Comparison of ENCODE assay signal across 13 cellular contexts in genomic region chr2:240467659-240468299, GRCh38. TPM values are rescaled to one million over a fixed set of nuclear protein-coding genes. Genes with fewer than 3 reads are reported as not detected.
DNase-seq lines count a peak whose midpoint lies in the region; ATAC-seq, FAIRE-seq and TF ChIP-seq lines count a peak whose summit lies in the region.
"Had no signal": no experiment of that assay in that cellular context is flagged by ENCODE, and none has a peak within 500 bp of the region (broad histone marks: within the 10 kb centered on the region; RNA-seq: fewer than 3 reads in every experiment).

No MANE protein-coding gene starts in this region.

- H2AFZ ChIP-seq in GM23338: no peak overlapping the region
- no peak overlapping the region for H2AFZ ChIP-seq in H1 (ENCODE audit: low read length)

- H3K56ac ChIP-seq in H1 (replicated peaks; ENCODE audit: insufficient read length, low read depth, low read length): no peak overlapping the region

- H4K91ac ChIP-seq in H1 (replicated peaks; ENCODE audit: insufficient read length, low read length): no peak overlapping the region

- no peak overlapping the region for H3K4ac ChIP-seq in H1 (replicated peaks; ENCODE audit: insufficient read length, low read depth, low read length)

- no peak overlapping the region for H2BK12ac ChIP-seq in H1 (ENCODE audit: low read depth, low read length)

- no peak overlapping the region for H3K27ac Mint-ChIP-seq in GM23338
- no peak overlapping the region for H3K27ac Mint-ChIP-seq in activated T-helper 2 cell treated with anti-CD3 and anti-CD28 coated beads, Interferon-gamma antibody, Interleukin-2, Interleukin-4, amounts not matched to agents 10 μg/mL and 5 μg/mL and 100 μg/mL, durations not matched to agents 14 hours and 24 hours and 36 hours
- no peak overlapping the region for H3K27ac Mint-ChIP-seq in activated T-cell treated with anti-CD3 and anti-CD28 coated beads, Interleukin-2, amount 50 U/mL, for 24 hours
- H3K27ac Mint-ChIP-seq: activated naive CD4-positive, alpha-beta T cell treated with anti-CD3 and anti-CD28 coated beads, Interleukin-2, amount 50 U/mL, for 72 hours had no signal

- peak; percentile 45 to 50 for TF ChIP-seq RAD21 in H1 (IDR thresholded peaks at IDR 0.05 in 1 of 2, conservative IDR thresholded peaks at IDR 0.05 in 1 of 2; ENCODE audit: low read depth in 2 of 2, low read length in 2 of 2)

- no peak overlapping the region for H3K18ac ChIP-seq in H1 (ENCODE audit: extremely low read depth, low read length)

- H3K23ac ChIP-seq in H1 (ENCODE audit: insufficient read length): no peak overlapping the region

- peaks cover 3% of the 10 kb centered on the region; the same call in 1 of the 3 replicates for H3K4me1 Mint-ChIP-seq in GM23338
- H3K4me1 Mint-ChIP-seq in activated T-helper 2 cell treated with anti-CD3 and anti-CD28 coated beads, Interferon-gamma antibody, Interleukin-2, Interleukin-4, amounts not matched to agents 10 μg/mL and 5 μg/mL and 100 μg/mL, durations not matched to agents 14 hours and 24 hours and 36 hours (ENCODE audit: low read depth): no peaks in the 10 kb centered on the region
- H3K4me1 Mint-ChIP-seq in activated T-cell treated with anti-CD3 and anti-CD28 coated beads, Interleukin-2, amount 50 U/mL, for 24 hours (ENCODE audit: low read depth): no peaks in the 10 kb centered on the region

- H2BK20ac ChIP-seq in H1 (ENCODE audit: low read length): no peak overlapping the region

- no peak overlapping the region for H2AK5ac ChIP-seq in H1 (ENCODE audit: low read depth, low read length)

- FAIRE-seq in H1 (lab: Jason Lieb, UNC): no peak
- FAIRE-seq: GM12878 had no signal

- H4K20me1 ChIP-seq in BLaER1 (peaks cover 57% of the 10 kb centered on the region), GM23338 (replicated peaks; ENCODE audit: insufficient read depth) (no peaks in the 10 kb centered on the region), H1 (replicated peaks in 1 of 2; ENCODE audit: control insufficient read depth in 1 of 2, insufficient read depth in 2 of 2, low read length in 2 of 2) (peaks cover 0 to 11% of the 10 kb centered on the region in 2 experiments)

- no peak overlapping the region for H4K5ac ChIP-seq in H1 (ENCODE audit: insufficient read length, low read depth, low read length)

- no peaks in the 10 kb centered on the region for H3F3A ChIP-seq in GM23338 (replicated peaks; ENCODE audit: low read depth)

- H3K4me3 ChIP-seq in BLaER1 (no peak overlapping the region), GM23338 (no peak overlapping the region), H1 (ENCODE audit: extremely low read depth in 1 of 4, insufficient read depth in 2 of 4, low read depth in 3 of 4, low read length in 4 of 4) (no peak overlapping the region)
- H3K4me3 ChIP-seq: GM12878 had no signal

- H3K9me3 ChIP-seq in BLaER1: peaks cover 14% of the 10 kb centered on the region
- no peaks in the 10 kb centered on the region for H3K9me3 ChIP-seq in H1 (ENCODE audit: insufficient read depth in 2 of 2, low read depth in 1 of 2, low read length in 1 of 2)

- H3K9me2 ChIP-seq in GM23338 (ENCODE audit: insufficient read depth): no peaks in the 10 kb centered on the region

- 95% methylated on average over 18 of the region's 22 CpGs; no CpG with 5 or more reads in 1 of the 2 experiments for WGBS in H1 (ENCODE audit: extremely low coverage in 1 of 2, insufficient coverage in 1 of 2, insufficient read length in 1 of 2, insufficient replicate concordance in 2 of 2, low coverage in 1 of 2, low lambda C conversion rate in 2 of 2, missing lambda C conversion rate in 1 of 2), 2 experiments

- H3K36me3 ChIP-seq in BLaER1: peaks cover 41% of the 10 kb centered on the region
- no peaks in the 10 kb centered on the region for H3K36me3 ChIP-seq in GM23338 (ENCODE audit: insufficient read depth)
- H3K36me3 ChIP-seq in H1 (ENCODE audit: control insufficient read depth in 2 of 4, insufficient read depth in 4 of 4, low read length in 3 of 4): peaks cover 0 to 13% (median 2%) of the 10 kb centered on the region in 4 experiments; a peak in 5 of 8 replicates

- no peak overlapping the region; the same call in 1 of the 2 replicates for H4K8ac ChIP-seq in H1 (ENCODE audit: extremely low read depth, insufficient read depth, low read length)

- no peak for TF ChIP-seq EP300 in H1 (IDR thresholded peaks at IDR 0.05; ENCODE audit: borderline replicate concordance in 1 of 2, low read depth in 2 of 2, low read length in 2 of 2)

- H3K79me2 ChIP-seq in GM23338 (replicated peaks; ENCODE audit: insufficient read depth): no peaks in the 10 kb centered on the region
- no peaks in the 10 kb centered on the region for H3K79me2 ChIP-seq in H1 (ENCODE audit: control insufficient read depth in 1 of 2, insufficient read depth in 2 of 2, low read length in 2 of 2)

- CTCF ChIA-PET in H1 (lab: Charles Lee; ENCODE audit: partially characterized antibody): interaction anchor here (1.0 to 2.1 kb wide), 3 partner anchors 9 to 12 kb away, joined by 3 to 6 read pairs (median 3); no protein-coding TSS in a partner anchor

- TF ChIP-seq CTCF in GM23338 (conservative IDR thresholded peaks at IDR 0.05; ENCODE audit: low read depth in 2 of 2): peak; percentile 30 to 58; a peak in 3 of 4 replicates
- peak in 1 of 3 experiments; percentile 44; a peak in 1 of 4 replicates for TF ChIP-seq CTCF in H1 (IDR thresholded peaks at IDR 0.05; ENCODE audit: control extremely low read depth in 1 of 3, insufficient read depth in 1 of 3, low read depth in 1 of 3, low read length in 3 of 3)
- no peak for TF ChIP-seq CTCF in omental fat pad (IDR thresholded peaks at IDR 0.05)

- peaks cover 72% of the 10 kb centered on the region for H3K4me1 ChIP-seq in BLaER1
- H3K4me1 ChIP-seq in GM23338 (ENCODE audit: insufficient read depth): no peaks in the 10 kb centered on the region
- no peaks in the 10 kb centered on the region for H3K4me1 ChIP-seq in H1 (replicated peaks in 1 of 4; ENCODE audit: control insufficient read depth in 3 of 4, insufficient read depth in 4 of 4, low read length in 3 of 4)

- no peak for TF ChIP-seq POLR2A in H1 (IDR thresholded peaks at IDR 0.05; ENCODE audit: control extremely low read depth in 1 of 2, low read depth in 2 of 2, low read length in 2 of 2)

- H3K27me3 ChIP-seq in BLaER1 (no peaks in the 10 kb centered on the region), GM23338 (ENCODE audit: insufficient read depth) (0 out of 2 replicates have a peak, but pooled peaks cover 8% of the 10 kb centered on the region), H1 (replicated peaks in 1 of 4; ENCODE audit: control insufficient read depth in 3 of 4, extremely low read depth in 1 of 4, insufficient read depth in 3 of 4, low read length in 3 of 4) (peaks cover 0 to 5% (median 3%) of the 10 kb centered on the region in 4 experiments; a peak in 3 of 7 replicates)

- no peak overlapping the region for H2BK120ac ChIP-seq in H1 (replicated peaks; ENCODE audit: low read depth, low read length)

- peak; percentile 27 for ATAC-seq in GM23338
- ATAC-seq in omental fat pad (ENCODE audit: low FRiP score): no peak
- ATAC-seq in HG02623 (IDR thresholded peaks at IDR 0.05; ENCODE audit: unreplicated experiment): no peak
- ATAC-seq: activated naive CD4-positive, alpha-beta T cell treated with anti-CD3 and anti-CD28 coated beads, Interleukin-2, amount 50 U/mL, for 72 hours; GM12878 had no signal

- no peak overlapping the region for H3K14ac ChIP-seq in H1 (ENCODE audit: insufficient read length)

- H2BK15ac ChIP-seq in H1 (ENCODE audit: low read length): no peak overlapping the region

- no peak overlapping the region; the same call in 1 of the 2 replicates for H2BK5ac ChIP-seq in H1 (ENCODE audit: low read depth, low read length)

- no peak overlapping the region for H3K4me3 Mint-ChIP-seq in GM23338
- H3K4me3 Mint-ChIP-seq in activated T-helper 2 cell treated with anti-CD3 and anti-CD28 coated beads, Interferon-gamma antibody, Interleukin-2, Interleukin-4, amounts not matched to agents 10 μg/mL and 5 μg/mL and 100 μg/mL, durations not matched to agents 14 hours and 24 hours and 36 hours (ENCODE audit: low read depth): no peak overlapping the region
- no peak overlapping the region for H3K4me3 Mint-ChIP-seq in activated T-cell treated with anti-CD3 and anti-CD28 coated beads, Interleukin-2, amount 50 U/mL, for 24 hours

- peaks cover 3% of the 10 kb centered on the region; the same call in 1 of the 3 replicates for H3K36me3 Mint-ChIP-seq in GM23338 (ENCODE audit: low read depth)
- no peaks in the 10 kb centered on the region for H3K36me3 Mint-ChIP-seq in activated T-helper 2 cell treated with anti-CD3 and anti-CD28 coated beads, Interferon-gamma antibody, Interleukin-2, Interleukin-4, amounts not matched to agents 10 μg/mL and 5 μg/mL and 100 μg/mL, durations not matched to agents 14 hours and 24 hours and 36 hours (ENCODE audit: low read depth)
- peaks cover 6% of the 10 kb centered on the region for H3K36me3 Mint-ChIP-seq in activated T-cell treated with anti-CD3 and anti-CD28 coated beads, Interleukin-2, amount 50 U/mL, for 24 hours (ENCODE audit: low read depth)
- H3K36me3 Mint-ChIP-seq: activated naive CD4-positive, alpha-beta T cell treated with anti-CD3 and anti-CD28 coated beads, Interleukin-2, amount 50 U/mL, for 72 hours had no signal

- H3K9me3 Mint-ChIP-seq in GM23338: no peaks in the 10 kb centered on the region
- no peaks in the 10 kb centered on the region for H3K9me3 Mint-ChIP-seq in activated T-helper 2 cell treated with anti-CD3 and anti-CD28 coated beads, Interferon-gamma antibody, Interleukin-2, Interleukin-4, amounts not matched to agents 10 μg/mL and 5 μg/mL and 100 μg/mL, durations not matched to agents 14 hours and 24 hours and 36 hours
- H3K9me3 Mint-ChIP-seq in activated T-cell treated with anti-CD3 and anti-CD28 coated beads, Interleukin-2, amount 50 U/mL, for 24 hours: peaks cover 4% of the 10 kb centered on the region
- H3K9me3 Mint-ChIP-seq: activated naive CD4-positive, alpha-beta T cell treated with anti-CD3 and anti-CD28 coated beads, Interleukin-2, amount 50 U/mL, for 72 hours had no signal

- H3K79me1 ChIP-seq in H1 (ENCODE audit: low read depth, low read length): no peaks in the 10 kb centered on the region

- H3K27ac ChIP-seq in BLaER1 (peak overlapping the region; percentile 30; the same call in 1 of the 2 replicates), GM23338 (ENCODE audit: low read depth) (no peak overlapping the region), H1 (ENCODE audit: low read depth, low read length) (no peak overlapping the region)

- H3K4me2 ChIP-seq in BLaER1 (peak overlapping the region; percentile 87), GM23338 (no peak overlapping the region), H1 (ENCODE audit: insufficient read depth in 1 of 2, low read depth in 2 of 2, low read length in 2 of 2) (no peak overlapping the region)

- intact Hi-C loops in activated T-helper 2 cell treated with anti-CD3 and anti-CD28 coated beads, Interferon-gamma antibody, Interleukin-2, Interleukin-4, amounts not matched to agents 10 μg/mL and 5 μg/mL and 100 μg/mL, durations not matched to agents 14 hours and 24 hours and 36 hours (cut with micrococcal nuclease): no loop called here

- DNase-seq in GM23338 (ENCODE audit: low spot score) (no peak), H1 (ENCODE audit: low read depth in 1 of 2, low spot score in 2 of 2) (peak in 1 of 2 experiments; percentile 52), omental fat pad (ENCODE audit: low spot score) (peak; percentile 18), C1 segment of cervical spinal cord (lab: John Stamatoyannopoulos, UW) (no peak)
- no peak for DNase-seq in activated T-helper 2 cell treated with anti-CD3 and anti-CD28 coated beads, Interferon-gamma antibody, Interleukin-2, Interleukin-4, amounts not matched to agents 10 μg/mL and 5 μg/mL and 100 μg/mL, durations not matched to agents 14 hours and 24 hours and 36 hours (ENCODE audit: low spot score)
- DNase-seq in activated T-cell treated with anti-CD3 and anti-CD28 coated beads, Interleukin-2, amount 50 U/mL, for 24 hours: no peak
- DNase-seq: COR-L47; NCI-H2171 treated with DMSO at 0.1 percent for 48 hours; stimulated activated naive CD4-positive, alpha-beta T cell had no signal

- POLR2A ChIA-PET in H1 (lab: Charles Lee; ENCODE audit: partially characterized antibody): interaction anchor here (2.0 kb wide), 1 partner anchor 9 kb away, joined by 6 read pairs; no protein-coding TSS in a partner anchor

- H3K23me2 ChIP-seq in H1 (ENCODE audit: low read depth, low read length): peaks cover 4% of the 10 kb centered on the region; the same call in 1 of the 2 replicates

- H3K9ac ChIP-seq in BLaER1: peak overlapping the region; percentile 73; the same call in 1 of the 2 replicates
- no peak overlapping the region for H3K9ac ChIP-seq in H1 (replicated peaks in 1 of 4; ENCODE audit: extremely low read depth in 1 of 4, low read depth in 3 of 4, low read length in 3 of 4)

- peaks cover 8% of the 10 kb centered on the region for H3K27me3 Mint-ChIP-seq in GM23338 (ENCODE audit: insufficient read depth, low read depth, poor library complexity)
- H3K27me3 Mint-ChIP-seq in activated T-helper 2 cell treated with anti-CD3 and anti-CD28 coated beads, Interferon-gamma antibody, Interleukin-2, Interleukin-4, amounts not matched to agents 10 μg/mL and 5 μg/mL and 100 μg/mL, durations not matched to agents 14 hours and 24 hours and 36 hours (ENCODE audit: low read depth): no peaks in the 10 kb centered on the region
- H3K27me3 Mint-ChIP-seq in activated T-cell treated with anti-CD3 and anti-CD28 coated beads, Interleukin-2, amount 50 U/mL, for 24 hours: no peaks in the 10 kb centered on the region

RNA-seq across cellular contexts. Expression of gene GPC1, which starts 32.3 kb away (rescaled TPM):
- total RNA-seq in GM23338 (2014; rRNA removed; shearing (Covaris generic)): 46.2 and 56.9 TPM in 2 replicates
- 9.0 and 10.8 TPM in 2 replicates for polyA plus RNA-seq in GM23338 (2016; fragmentation: Nextera tagmentation; extraction: Ambion mirVana)
- total RNA-seq in H1 (2021; fragmentation: NEBNext Ultra II Directional; extraction: Animal tissue kit (Norgen Biotek cat#: 25700)): 28.3 and 31.9 TPM in 2 replicates
- 21.9 and 30.2 TPM in 2 replicates for polyA plus RNA-seq in H1 (2011; rRNA removed)
- polyA plus RNA-seq in H1 (2011; cell fraction: cytosol; rRNA removed): 22.1 TPM
- polyA plus RNA-seq in H1 (2011; cell fraction: nucleus; rRNA removed): 47.6 TPM
- 18.4 to 31.5 TPM (median 29.5 TPM) in 4 replicates for polyA plus RNA-seq in H1 (2012, experiment 1 of 2)
- polyA plus RNA-seq in H1 (2012, experiment 2 of 2): 27.9 TPM
- 42.0 TPM for polyA plus RNA-seq in H1 (2013, experiment 1 of 2)
- 37.4 TPM for polyA plus RNA-seq in H1 (2013, experiment 2 of 2)
- 14.3 and 16.0 TPM in 2 replicates for polyA minus RNA-seq in H1 (2011; rRNA and poly(A)+ RNA removed)
- polyA minus RNA-seq in H1 (2011; cell fraction: cytosol; rRNA and poly(A)+ RNA removed): 29.2 TPM
- 22.9 TPM for polyA minus RNA-seq in H1 (2011; cell fraction: nucleus; rRNA and poly(A)+ RNA removed)
- total RNA-seq in omental fat pad: 10 to 100 TPM; 33.6 to 91.4 (median 39.5) TPM
- total RNA-seq in activated T-helper 2 cell treated with anti-CD3 and anti-CD28 coated beads, Interferon-gamma antibody, Interleukin-2, Interleukin-4, amounts not matched to agents 10 μg/mL and 5 μg/mL and 100 μg/mL, durations not matched to agents 14 hours and 24 hours and 36 hours: 21.9 and 25.6 TPM in 2 replicates

Comparison
In these comparisons a context has a peak if more than half of its experiments do, and no peak if none do; other contexts are left out.
1. CTCF ChIP-seq: peak in GM23338 (2 of 2); none in omental fat pad (0 of 3).